ENCODE assay signal across 1 cellular context in the genomic region with DNA sequence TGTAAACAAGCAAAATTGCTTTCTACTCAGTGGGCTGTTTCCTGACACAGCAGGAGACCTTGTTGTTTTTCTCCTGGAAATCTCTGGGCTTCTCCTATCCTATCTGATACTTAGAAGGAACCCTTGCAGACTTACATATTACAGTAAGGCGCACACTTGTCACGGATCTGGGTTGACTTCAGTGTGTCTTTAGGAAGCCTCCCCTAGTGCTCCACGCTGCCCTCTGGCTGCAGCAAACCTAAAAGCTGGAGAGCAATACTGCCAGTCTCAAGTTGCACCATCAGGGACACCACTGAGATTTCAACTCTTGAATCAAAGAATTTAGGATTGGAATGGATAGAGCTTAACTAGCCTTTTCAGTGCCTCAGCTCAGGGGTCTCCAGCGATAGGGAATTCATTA.
TF ChIP-seq lines count a peak whose summit lies in the region.

No MANE protein-coding gene starts in this region.

TF ChIP-seq in liver, 16 proteins besides CTCF, POLR2A, EP300 and RAD21 (continued from another document):
- no peak for TF ChIP-seq HNF4G (IDR thresholded peaks at IDR 0.05)
- TF ChIP-seq, protein P1, sequence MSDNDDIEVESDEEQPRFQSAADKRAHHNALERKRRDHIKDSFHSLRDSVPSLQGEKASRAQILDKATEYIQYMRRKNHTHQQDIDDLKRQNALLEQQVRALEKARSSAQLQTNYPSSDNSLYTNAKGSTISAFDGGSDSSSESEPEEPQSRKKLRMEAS (IDR thresholded peaks at IDR 0.05): no peak
- TF ChIP-seq RXRA (IDR thresholded peaks at IDR 0.05): no peak
- TF ChIP-seq, protein P2, sequence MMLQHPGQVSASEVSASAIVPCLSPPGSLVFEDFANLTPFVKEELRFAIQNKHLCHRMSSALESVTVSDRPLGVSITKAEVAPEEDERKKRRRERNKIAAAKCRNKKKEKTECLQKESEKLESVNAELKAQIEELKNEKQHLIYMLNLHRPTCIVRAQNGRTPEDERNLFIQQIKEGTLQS (IDR thresholded peaks at IDR 0.05): no peak
- no peak for TF ChIP-seq HNF4A (conservative IDR thresholded peaks at IDR 0.05)
- no peak for TF ChIP-seq GABPA (IDR thresholded peaks at IDR 0.05 in 1 of 2, conservative IDR thresholded peaks at IDR 0.05 in 1 of 2)
- no peak for TF ChIP-seq YY1 (IDR thresholded peaks at IDR 0.05)
- no peak for TF ChIP-seq FOXA1 (IDR thresholded peaks at IDR 0.05)
- TF ChIP-seq EGR1 (IDR thresholded peaks at IDR 0.05; ENCODE audit: low read depth in 2 of 2): no peak
- TF ChIP-seq TAF1 (conservative IDR thresholded peaks at IDR 0.05): no peak
- TF ChIP-seq, protein P3, sequence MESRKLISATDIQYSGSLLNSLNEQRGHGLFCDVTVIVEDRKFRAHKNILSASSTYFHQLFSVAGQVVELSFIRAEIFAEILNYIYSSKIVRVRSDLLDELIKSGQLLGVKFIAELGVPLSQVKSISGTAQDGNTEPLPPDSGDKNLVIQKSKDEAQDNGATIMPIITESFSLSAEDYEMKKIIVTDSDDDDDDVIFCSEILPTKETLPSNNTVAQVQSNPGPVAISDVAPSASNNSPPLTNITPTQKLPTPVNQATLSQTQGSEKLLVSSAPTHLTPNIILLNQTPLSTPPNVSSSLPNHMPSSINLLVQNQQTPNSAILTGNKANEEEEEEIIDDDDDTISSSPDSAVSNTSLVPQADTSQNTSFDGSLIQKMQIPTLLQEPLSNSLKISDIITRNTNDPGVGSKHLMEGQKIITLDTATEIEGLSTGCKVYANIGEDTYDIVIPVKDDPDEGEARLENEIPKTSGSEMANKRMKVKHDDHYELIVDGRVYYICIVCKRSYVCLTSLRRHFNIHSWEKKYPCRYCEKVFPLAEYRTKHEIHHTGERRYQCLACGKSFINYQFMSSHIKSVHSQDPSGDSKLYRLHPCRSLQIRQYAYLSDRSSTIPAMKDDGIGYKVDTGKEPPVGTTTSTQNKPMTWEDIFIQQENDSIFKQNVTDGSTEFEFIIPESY (IDR thresholded peaks at IDR 0.05): no peak
